Comparison of ENCODE assay signal across 10 cellular contexts in the genomic region with DNA sequence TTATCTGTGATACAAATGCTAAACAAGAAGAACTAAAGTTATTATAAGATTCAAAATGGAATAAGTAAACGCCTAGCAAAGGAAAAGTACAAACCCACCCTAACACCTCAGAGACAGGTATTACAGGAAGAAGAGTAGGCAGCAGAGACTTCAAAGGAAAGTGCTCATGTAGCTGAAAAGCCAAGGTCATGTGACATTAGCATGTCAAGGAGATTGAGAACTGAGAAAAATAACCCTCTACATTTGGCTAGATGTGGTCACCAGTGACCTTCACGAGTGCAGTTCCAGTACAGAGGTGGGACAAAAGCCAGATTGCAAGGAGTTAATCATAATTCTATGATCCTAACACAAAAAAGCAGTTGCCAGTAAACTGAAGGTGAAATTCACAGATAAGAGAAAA.
DNase-seq lines count a peak whose midpoint lies in the region; ATAC-seq and TF ChIP-seq lines count a peak whose summit lies in the region.
"Had no signal": no experiment of that assay in that cellular context is flagged by ENCODE, and none has a peak within 500 bp of the region (broad histone marks: within the 10 kb centered on the region; RNA-seq: fewer than 3 reads in every experiment).

No MANE protein-coding gene starts in this region.

- H3K36me3 ChIP-seq in GM23338 (ENCODE audit: insufficient read depth) (no peaks in the 10 kb centered on the region), SJCRH30 (no peaks in the 10 kb centered on the region), esophagus squamous epithelium (no peaks in the 10 kb centered on the region)
- H3K36me3 ChIP-seq: gastroesophageal sphincter had no signal

- no peaks in the 10 kb centered on the region for H3K27me3 Mint-ChIP-seq in activated CD4-positive, alpha-beta memory T cell treated with anti-CD3 and anti-CD28 coated beads for 36 hours
- no peaks in the 10 kb centered on the region for H3K27me3 Mint-ChIP-seq in activated CD4-positive, alpha-beta memory T cell treated with anti-CD3 and anti-CD28 coated beads, Interleukin-2, amount 10 ng/mL, durations not matched to agents 7 days and 5 days
- H3K27me3 Mint-ChIP-seq in GM23338 (ENCODE audit: insufficient read depth, low read depth, poor library complexity) (peaks cover 4% of the 10 kb centered on the region), natural killer cell (ENCODE audit: low read depth in 2 of 2) (no peaks in the 10 kb centered on the region)

- intact Hi-C loops in activated CD4-positive, alpha-beta memory T cell treated with anti-CD3 and anti-CD28 coated beads for 36 hours (cut with micrococcal nuclease): loop anchor here (5.0 kb wide), 1 partner anchor 55 kb away; no protein-coding TSS in a partner anchor
- intact Hi-C loops in natural killer cell (cut with micrococcal nuclease): no loop called here
- intact Hi-C loops in esophagus squamous epithelium (cut with DNase I): no loop called here

- no peaks in the 10 kb centered on the region for H3K9me3 Mint-ChIP-seq in activated CD4-positive, alpha-beta memory T cell treated with anti-CD3 and anti-CD28 coated beads for 36 hours
- H3K9me3 Mint-ChIP-seq in activated CD4-positive, alpha-beta memory T cell treated with anti-CD3 and anti-CD28 coated beads, Interleukin-2, amount 10 ng/mL, durations not matched to agents 7 days and 5 days: peaks cover 5% of the 10 kb centered on the region
- H3K9me3 Mint-ChIP-seq in GM23338 (peaks cover 8% of the 10 kb centered on the region; the same call in 1 of the 3 replicates), natural killer cell (no peaks in the 10 kb centered on the region)

- peak overlapping the region; percentile 30; the same call in 1 of the 2 replicates for H3K4me2 ChIP-seq in GM23338

- no peak overlapping the region for H2AFZ ChIP-seq in GM23338

- WGBS in esophagus squamous epithelium, 2 donors: 31 to 57% methylated on average over 2 of the region's 2 CpGs

- peak overlapping the region; percentile 18 for H3K27ac Mint-ChIP-seq in activated CD4-positive, alpha-beta memory T cell treated with anti-CD3 and anti-CD28 coated beads for 36 hours
- no peak overlapping the region for H3K27ac Mint-ChIP-seq in activated CD4-positive, alpha-beta memory T cell treated with anti-CD3 and anti-CD28 coated beads, Interleukin-2, amount 10 ng/mL, durations not matched to agents 7 days and 5 days
- H3K27ac Mint-ChIP-seq in GM23338: no peak overlapping the region
- peak overlapping the region; percentile 16 to 63 for H3K27ac Mint-ChIP-seq in natural killer cell

- H3K36me3 Mint-ChIP-seq in activated CD4-positive, alpha-beta memory T cell treated with anti-CD3 and anti-CD28 coated beads for 36 hours: peaks cover 2% of the 10 kb centered on the region
- peaks cover 12% of the 10 kb centered on the region for H3K36me3 Mint-ChIP-seq in activated CD4-positive, alpha-beta memory T cell treated with anti-CD3 and anti-CD28 coated beads, Interleukin-2, amount 10 ng/mL, durations not matched to agents 7 days and 5 days (ENCODE audit: low read depth)
- H3K36me3 Mint-ChIP-seq in GM23338 (ENCODE audit: low read depth) (peaks cover 6% of the 10 kb centered on the region), natural killer cell (no peaks in the 10 kb centered on the region)

- H3K79me2 ChIP-seq in GM23338 (replicated peaks; ENCODE audit: insufficient read depth): no peaks in the 10 kb centered on the region

- no peaks in the 10 kb centered on the region for H4K20me1 ChIP-seq in GM23338 (replicated peaks; ENCODE audit: insufficient read depth)

- H3K4me1 Mint-ChIP-seq in activated CD4-positive, alpha-beta memory T cell treated with anti-CD3 and anti-CD28 coated beads for 36 hours (ENCODE audit: low read depth): peaks cover 28% of the 10 kb centered on the region
- H3K4me1 Mint-ChIP-seq in activated CD4-positive, alpha-beta memory T cell treated with anti-CD3 and anti-CD28 coated beads, Interleukin-2, amount 10 ng/mL, durations not matched to agents 7 days and 5 days: peaks cover 17% of the 10 kb centered on the region
- H3K4me1 Mint-ChIP-seq in GM23338: peaks cover 24% of the 10 kb centered on the region
- H3K4me1 Mint-ChIP-seq in natural killer cell: peaks cover 22 to 23% of the 10 kb centered on the region in 2 donors

- peak; percentile 17 for DNase-seq in activated CD4-positive, alpha-beta memory T cell treated with anti-CD3 and anti-CD28 coated beads for 36 hours
- DNase-seq in activated CD4-positive, alpha-beta memory T cell treated with anti-CD3 and anti-CD28 coated beads, Interleukin-2, amount 10 ng/mL, durations not matched to agents 7 days and 5 days: no peak
- DNase-seq in GM23338 (ENCODE audit: low spot score): no peak
- no peak for DNase-seq in natural killer cell
- no peak for DNase-seq in SJCRH30
- DNase-seq in NCI-H187 treated with DMSO at 0.1 percent for 48 hours (lab: John Stamatoyannopoulos, UW): no peak
- no peak for DNase-seq in esophagus squamous epithelium (lab: John Stamatoyannopoulos, UW)
- DNase-seq: aorta had no signal

- H3F3A ChIP-seq in GM23338 (replicated peaks; ENCODE audit: low read depth): no peaks in the 10 kb centered on the region

- H3K27ac ChIP-seq in GM23338 (ENCODE audit: low read depth) (peak overlapping the region; percentile 42), SJCRH30 (no peak overlapping the region), esophagus squamous epithelium (no peak overlapping the region)
- H3K27ac ChIP-seq: gastroesophageal sphincter had no signal

- H3K4me3 Mint-ChIP-seq in activated CD4-positive, alpha-beta memory T cell treated with anti-CD3 and anti-CD28 coated beads for 36 hours: no peak overlapping the region
- H3K4me3 Mint-ChIP-seq in activated CD4-positive, alpha-beta memory T cell treated with anti-CD3 and anti-CD28 coated beads, Interleukin-2, amount 10 ng/mL, durations not matched to agents 7 days and 5 days: no peak overlapping the region
- H3K4me3 Mint-ChIP-seq in GM23338 (no peak overlapping the region), natural killer cell (no peak overlapping the region)

- H3K9me2 ChIP-seq in GM23338 (ENCODE audit: insufficient read depth): no peaks in the 10 kb centered on the region

- TF ChIP-seq CTCF in GM23338 (conservative IDR thresholded peaks at IDR 0.05; ENCODE audit: low read depth in 2 of 2) (no peak), natural killer cell (IDR thresholded peaks at IDR 0.05) (no peak), esophagus squamous epithelium (IDR thresholded peaks at IDR 0.05) (no peak)

- no peak for TF ChIP-seq POLR2A in esophagus squamous epithelium (IDR thresholded peaks at IDR 0.05)

- H3K4me3 ChIP-seq in GM23338 (no peak overlapping the region), SJCRH30 (no peak overlapping the region), esophagus squamous epithelium (no peak overlapping the region)
- H3K4me3 ChIP-seq: gastroesophageal sphincter had no signal

- CTCF ChIA-PET in activated CD4-positive, alpha-beta memory T cell treated with anti-CD3 and anti-CD28 coated beads for 36 hours (lab: Charles Lee): interaction anchor here (1.0 kb wide), 1 partner anchor 9 kb away, joined by 4 read pairs; no protein-coding TSS in a partner anchor
- CTCF ChIA-PET in activated CD4-positive, alpha-beta memory T cell treated with anti-CD3 and anti-CD28 coated beads, Interleukin-2, amount 10 ng/mL, durations not matched to agents 7 days and 5 days (lab: Charles Lee): no interaction called here

- H3K4me1 ChIP-seq in GM23338 (ENCODE audit: insufficient read depth) (peaks cover 19% of the 10 kb centered on the region), SJCRH30 (no peaks in the 10 kb centered on the region), esophagus squamous epithelium (no peaks in the 10 kb centered on the region)
- H3K4me1 ChIP-seq: gastroesophageal sphincter had no signal

- POLR2A ChIA-PET in activated CD4-positive, alpha-beta memory T cell treated with anti-CD3 and anti-CD28 coated beads for 36 hours (lab: Charles Lee): no interaction called here
- POLR2A ChIA-PET in activated CD4-positive, alpha-beta memory T cell treated with anti-CD3 and anti-CD28 coated beads, Interleukin-2, amount 10 ng/mL, durations not matched to agents 7 days and 5 days (lab: Charles Lee): no interaction called here

- H3K27me3 ChIP-seq in GM23338 (ENCODE audit: insufficient read depth) (no peaks in the 10 kb centered on the region), SJCRH30 (no peaks in the 10 kb centered on the region), esophagus squamous epithelium (no peaks in the 10 kb centered on the region)
- H3K27me3 ChIP-seq: gastroesophageal sphincter had no signal

- no peaks in the 10 kb centered on the region for H3K9me3 ChIP-seq in SJCRH30 (replicated peaks)
- no peaks in the 10 kb centered on the region for H3K9me3 ChIP-seq in esophagus squamous epithelium
- H3K9me3 ChIP-seq: gastroesophageal sphincter had no signal

- ATAC-seq in GM23338 (no peak; the same call in 2 of the 3 replicates), HG03520 (IDR thresholded peaks at IDR 0.05; ENCODE audit: unreplicated experiment) (peak; percentile 91), natural killer cell (no peak)
- ATAC-seq: gastroesophageal sphincter had no signal

TF ChIP-seq in GM23338, 12 proteins besides CTCF, POLR2A, EP300 and RAD21 (continues in another document):
- TF ChIP-seq POLR2AphosphoS5 (IDR thresholded peaks at IDR 0.05; ENCODE audit: low read depth) (no peak), JUNB (IDR thresholded peaks at IDR 0.05; ENCODE audit: unreplicated experiment) (no peak), EZH2 (IDR thresholded peaks at IDR 0.05; ENCODE audit: low read depth, unreplicated experiment) (no peak), ZNF331 (CRISPR knock-in tag; IDR thresholded peaks at IDR 0.05; ENCODE audit: low read depth) (no peak)

Comparison
In these comparisons a context has a peak if more than half of its experiments do, and no peak if none do; other contexts are left out.
1. H3K27ac Mint-ChIP-seq: peak in activated CD4-positive, alpha-beta memory T cell treated with anti-CD3 and anti-CD28 coated beads for 36 hours (single experiment) and natural killer cell (2 of 2); none in activated CD4-positive, alpha-beta memory T cell treated with anti-CD3 and anti-CD28 coated beads, Interleukin-2, amount 10 ng/mL, durations not matched to agents 7 days and 5 days (single experiment) and GM23338 (single experiment).